ENCODE assay signal across 1 cellular context in genomic region chr11:1889941-1890855, GRCh38.
TF ChIP-seq lines count a peak whose summit lies in the region.

No MANE protein-coding gene starts in this region.

TF ChIP-seq in SK-N-SH, 30 proteins besides CTCF, POLR2A, EP300 and RAD21 (continued from another document):
- TF ChIP-seq ZBTB33 (IDR thresholded peaks at IDR 0.05; ENCODE audit: borderline replicate concordance, low read depth) (no peak), USF2 (IDR thresholded peaks at IDR 0.05; ENCODE audit: borderline replicate concordance, low read depth, low read length) (no peak), TEAD4 (IDR thresholded peaks at IDR 0.05; ENCODE audit: borderline replicate concordance, insufficient read depth) (no peak), NFIC (IDR thresholded peaks at IDR 0.05; ENCODE audit: borderline replicate concordance) (no peak), FOSL2 (IDR thresholded peaks at IDR 0.05; ENCODE audit: borderline replicate concordance, low read depth) (no peak), CHD2 (IDR thresholded peaks at IDR 0.05; ENCODE audit: low read length, partially characterized antibody) (no peak), JUND (IDR thresholded peaks at IDR 0.05) (no peak), GATA2 (CRISPR knock-in tag; IDR thresholded peaks at IDR 0.05) (no peak), SMC3 (IDR thresholded peaks at IDR 0.05; ENCODE audit: low read depth, low read length) (no peak), FOXJ3 (CRISPR knock-in tag; IDR thresholded peaks at IDR 0.05) (no peak), SIN3A (IDR thresholded peaks at IDR 0.05; ENCODE audit: borderline replicate concordance, low read depth, low read length) (no peak), EZH2phosphoT487 (IDR thresholded peaks at IDR 0.05; ENCODE audit: borderline replicate concordance, low read depth) (no peak)
